ENCODE assay signal across 8 cellular contexts in the genomic region with DNA sequence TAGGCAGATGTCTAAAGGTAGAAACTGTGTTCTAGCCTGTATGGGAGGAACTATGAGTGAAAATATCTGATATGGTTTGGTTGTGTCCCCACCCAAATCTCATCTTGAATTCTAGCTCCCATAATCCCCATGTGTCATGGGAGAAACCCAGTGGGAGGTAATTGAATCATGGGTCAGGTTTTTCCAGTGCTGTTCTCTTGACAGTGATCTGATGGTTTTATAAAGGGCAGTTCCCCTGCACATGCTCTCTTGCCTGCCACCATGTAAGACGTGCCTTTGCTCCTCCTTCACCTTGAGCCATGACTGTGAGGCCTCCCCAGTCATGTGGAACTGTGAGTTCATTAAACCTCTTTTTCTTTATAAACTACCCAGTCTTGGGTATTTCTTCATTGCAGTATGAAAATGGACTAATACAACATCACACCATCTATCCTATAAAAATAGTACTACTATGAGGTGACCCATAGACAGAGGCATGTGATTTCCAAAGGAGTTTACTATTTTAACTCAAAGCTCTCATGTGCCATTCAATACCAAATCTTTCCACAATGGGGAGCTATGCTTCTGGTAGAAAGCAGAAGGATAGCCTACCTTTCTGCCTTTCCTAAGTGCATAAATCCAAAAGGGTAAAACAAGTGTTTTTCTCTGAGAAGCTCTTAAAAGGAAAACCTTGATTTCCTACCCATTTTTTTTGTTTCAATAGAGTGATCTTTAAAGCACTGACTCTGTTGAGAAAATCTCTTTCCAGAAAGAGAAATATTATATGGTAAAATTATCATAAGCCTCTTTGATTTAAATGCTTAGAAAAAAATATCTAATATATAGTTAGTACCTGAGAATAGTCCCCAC. TPM values are rescaled to one million over a fixed set of nuclear protein-coding genes. Genes with fewer than 3 reads are reported as not detected.
DNase-seq lines count a peak whose midpoint lies in the region; ATAC-seq and TF ChIP-seq lines count a peak whose summit lies in the region.

No MANE protein-coding gene starts in this region.

- H3K4me1 ChIP-seq in stomach: peaks cover 0 to 5% (median 2%) of the 10 kb centered on the region in 4 donors

- DNase-seq in CMK (ENCODE audit: low read depth) (peak; percentile 17), HCEC 1CT (peak; percentile 17), WERI-Rb-1 (no peak), inferior parietal cortex (ENCODE audit: extremely low spot score) (peak; percentile 21), stomach (no peak), posterior cingulate gyrus (no peak)
- no peak for DNase-seq in activated effector memory CD4-positive, alpha-beta T cell treated with Interleukin-2 at 50 U/mL for 16 hours

- H3K27me3 ChIP-seq in WERI-Rb-1 (ENCODE audit: insufficient read depth, low read depth, severe bottlenecking) (no peaks in the 10 kb centered on the region), stomach (no peaks in the 10 kb centered on the region)

- H3K36me3 ChIP-seq in WERI-Rb-1 (peaks cover 88% of the 10 kb centered on the region), stomach (peaks cover 83 to 100% (median 100%) of the 10 kb centered on the region in 4 donors)

- no peak overlapping the region for H3K4me3 ChIP-seq in WERI-Rb-1 (ENCODE audit: low read depth, low read length)
- H3K4me3 ChIP-seq in stomach: no peak overlapping the region

- H3K27ac ChIP-seq in WERI-Rb-1 (no peak overlapping the region), stomach (no peak overlapping the region)

- intact Hi-C loops in stomach (cut with DNase I; ENCODE audit: low total_unique reads) (no loop called here), posterior cingulate gyrus (cut with DNase I) (no loop called here)

- TF ChIP-seq CTCF in WERI-Rb-1 (IDR thresholded peaks at IDR 0.05; ENCODE audit: low read depth, low read length) (peak; percentile 61), stomach (IDR thresholded peaks at IDR 0.05) (peak in 3 of 7 experiments; percentile 17 to 24 (median 21))

- no peak for ATAC-seq in HG02588 (IDR thresholded peaks at IDR 0.05; ENCODE audit: unreplicated experiment)

- TF ChIP-seq POLR2A in stomach (IDR thresholded peaks at IDR 0.05): no peak

- 63 to 82% (median 81%) methylated on average over 1 of the region's 1 CpG for WGBS in stomach, 5 donors

- H3K9me3 ChIP-seq in WERI-Rb-1 (ENCODE audit: severe bottlenecking) (no peaks in the 10 kb centered on the region), stomach (no peaks in the 10 kb centered on the region)

- TF ChIP-seq EP300 in stomach (IDR thresholded peaks at IDR 0.05): no peak

RNA-seq across cellular contexts. Expression of gene SEC31A, which starts 38.8 kb away (rescaled TPM):
- total RNA-seq in stomach: 100 to 1,000 TPM in 4 of 5 donors, 10 to 100 TPM in 1; 99.1 to 590 (median 218) TPM
- 10 to 100 TPM; 72.1 to 97.1 (median 72.4) TPM for polyA plus RNA-seq in stomach

RNA-seq across cellular contexts. Expression of gene THAP9, which starts 48.4 kb away (rescaled TPM):
- total RNA-seq in stomach: 1 to 10 TPM in 2 of 5 donors, under 1 TPM in 1, not detected in 2; 0.58 to 8.9 (median 8.6) TPM
- 1 to 10 TPM; 1.5 to 2.1 (median 1.7) TPM for polyA plus RNA-seq in stomach

RNA-seq across cellular contexts. Expression of gene SCD5, which starts 53.5 kb away (rescaled TPM):
- 10 to 100 TPM in 3 of 5 donors, 1 to 10 TPM in 1, under 1 TPM in 1; 0.58 to 35.9 (median 16.9) TPM for total RNA-seq in stomach
- polyA plus RNA-seq in stomach: 10 to 100 TPM in 1 of 3 donors, 1 to 10 TPM in 2; 7.1 to 10.1 (median 9.8) TPM

Comparison
In these comparisons a context has a peak if more than half of its experiments do, and no peak if none do; other contexts are left out.
1. DNase-seq: peak in CMK (single experiment), HCEC 1CT (single experiment) and inferior parietal cortex (single experiment); none in WERI-Rb-1 (single experiment), activated effector memory CD4-positive, alpha-beta T cell treated with Interleukin-2 at 50 U/mL for 16 hours (single experiment), stomach (single experiment) and posterior cingulate gyrus (0 of 10).